Comparison of ENCODE assay signal across 1 cellular context in genomic region chrY:2935606-2936521, GRCh38.
TF ChIP-seq lines count a peak whose summit lies in the region.

No MANE protein-coding gene starts in this region.

TF ChIP-seq in HepG2, 621 proteins besides CTCF, POLR2A, EP300 and RAD21 (continued from another document and continues in another):
- TF ChIP-seq ZNF784 (CRISPR knock-in tag; IDR thresholded peaks at IDR 0.05; ENCODE audit: borderline replicate concordance) = no peak
- peak; percentile 80 for TF ChIP-seq ZNF639 (CRISPR knock-in tag; conservative IDR thresholded peaks at IDR 0.05)
- TF ChIP-seq ETV6 (CRISPR knock-in tag; conservative IDR thresholded peaks at IDR 0.05) = 0 out of 2 replicates have a peak, but pooled peaks have one; percentile 35
- no peak for TF ChIP-seq FOXC1 (CRISPR knock-in tag; IDR thresholded peaks at IDR 0.05; ENCODE audit: borderline replicate concordance)
- TF ChIP-seq STAT6 (CRISPR knock-in tag; IDR thresholded peaks at IDR 0.05; ENCODE audit: borderline replicate concordance) = no peak
- TF ChIP-seq ZNF800 (CRISPR knock-in tag; IDR thresholded peaks at IDR 0.05) = no peak
- no peak for TF ChIP-seq ZBTB20 (CRISPR knock-in tag; IDR thresholded peaks at IDR 0.05; ENCODE audit: borderline replicate concordance, low read depth)
- no peak for TF ChIP-seq ZNF550 (CRISPR knock-in tag; IDR thresholded peaks at IDR 0.05; ENCODE audit: borderline replicate concordance)
- no peak for TF ChIP-seq ZBTB37 (CRISPR knock-in tag; IDR thresholded peaks at IDR 0.05)
- no peak for TF ChIP-seq FOXM1 (CRISPR knock-in tag; IDR thresholded peaks at IDR 0.05)
- TF ChIP-seq ZFP62 (CRISPR knock-in tag; IDR thresholded peaks at IDR 0.05) = no peak
- no peak for TF ChIP-seq ZNF496 (CRISPR knock-in tag; IDR thresholded peaks at IDR 0.05; ENCODE audit: insufficient replicate concordance)
- TF ChIP-seq ZNF382 (CRISPR knock-in tag; IDR thresholded peaks at IDR 0.05; ENCODE audit: borderline replicate concordance) = no peak
- no peak for TF ChIP-seq ZNF280B (CRISPR knock-in tag; IDR thresholded peaks at IDR 0.05; ENCODE audit: borderline replicate concordance)
- TF ChIP-seq SIX4 (CRISPR knock-in tag; IDR thresholded peaks at IDR 0.05) = no peak
- peak; percentile 83 for TF ChIP-seq ZNF574 (CRISPR knock-in tag; IDR thresholded peaks at IDR 0.05)
- TF ChIP-seq ARID2 (CRISPR knock-in tag; IDR thresholded peaks at IDR 0.05; ENCODE audit: borderline replicate concordance) = no peak
- no peak for TF ChIP-seq ATF1 (CRISPR knock-in tag; IDR thresholded peaks at IDR 0.05)
- no peak; the same call in 1 of the 2 replicates for TF ChIP-seq ZNF792 (CRISPR knock-in tag; IDR thresholded peaks at IDR 0.05)
- no peak for TF ChIP-seq SKIL (CRISPR knock-in tag; IDR thresholded peaks at IDR 0.05; ENCODE audit: borderline replicate concordance)
- TF ChIP-seq ZNF354B (CRISPR knock-in tag; IDR thresholded peaks at IDR 0.05) = no peak
- TF ChIP-seq SALL2 (CRISPR knock-in tag; IDR thresholded peaks at IDR 0.05) = no peak
- TF ChIP-seq MTA3 (CRISPR knock-in tag; IDR thresholded peaks at IDR 0.05) = no peak
- TF ChIP-seq SNAI1 (CRISPR knock-in tag; IDR thresholded peaks at IDR 0.05; ENCODE audit: borderline replicate concordance) = no peak
- no peak for TF ChIP-seq ZBTB39 (CRISPR knock-in tag; IDR thresholded peaks at IDR 0.05)
